ENCODE assay signal across 8 cellular contexts in genomic region chr2:235116885-235117492, GRCh38.
DNase-seq lines count a peak whose midpoint lies in the region; ATAC-seq, FAIRE-seq and TF ChIP-seq lines count a peak whose summit lies in the region.

No MANE protein-coding gene starts in this region.

- FAIRE-seq in A204.1 (lab: Jason Lieb, UNC), result peak; percentile 98

- no peaks in the 10 kb centered on the region for H3K9me3 ChIP-seq in mucosa of descending colon

- peak; percentile 3 for DNase-seq in GM12865 (ENCODE audit: low read depth)
- DNase-seq in NCI-H446 (lab: John Stamatoyannopoulos, UW), result peak; percentile 33 to 73
- DNase-seq in cerebellum (ENCODE audit: low spot score), result peak; percentile 26
- DNase-seq in mucosa of descending colon, result no peak
- DNase-seq in UCSD-AML1 (lab: John Stamatoyannopoulos, UW; ENCODE audit: unreplicated experiment), result no peak

- H3K4me3 ChIP-seq in GM12865 (ENCODE audit: low read depth, low read length) (no peak overlapping the region), mucosa of descending colon (no peak overlapping the region)

- ATAC-seq in mucosa of descending colon (peak; percentile 44), HG03196 (IDR thresholded peaks at IDR 0.05; ENCODE audit: unreplicated experiment) (no peak), GM21717 (IDR thresholded peaks at IDR 0.05; ENCODE audit: unreplicated experiment) (no peak)

- no peaks in the 10 kb centered on the region for H3K36me3 ChIP-seq in mucosa of descending colon (ENCODE audit: low read depth)

- H3K4me1 ChIP-seq in mucosa of descending colon (ENCODE audit: low read depth), result no peaks in the 10 kb centered on the region

- TF ChIP-seq CTCF in GM12865 (IDR thresholded peaks at IDR 0.05; ENCODE audit: insufficient read depth, low read depth, low read length, missing control alignments) (peak; percentile 24), mucosa of descending colon (IDR thresholded peaks at IDR 0.05) (no peak)

- intact Hi-C loops in mucosa of descending colon (cut with DNase I, micrococcal nuclease), result loop anchor here in 1 of 2 donors (5.0 kb wide), 1 partner anchor 565 kb away; no protein-coding TSS in a partner anchor

Comparison
In these comparisons a context has a peak if more than half of its experiments do, and no peak if none do; other contexts are left out.
1. DNase-seq: peak in GM12865 (single experiment), NCI-H446 (2 of 2) and cerebellum (single experiment); none in mucosa of descending colon (0 of 3) and UCSD-AML1 (single experiment).